In the genomic region with DNA sequence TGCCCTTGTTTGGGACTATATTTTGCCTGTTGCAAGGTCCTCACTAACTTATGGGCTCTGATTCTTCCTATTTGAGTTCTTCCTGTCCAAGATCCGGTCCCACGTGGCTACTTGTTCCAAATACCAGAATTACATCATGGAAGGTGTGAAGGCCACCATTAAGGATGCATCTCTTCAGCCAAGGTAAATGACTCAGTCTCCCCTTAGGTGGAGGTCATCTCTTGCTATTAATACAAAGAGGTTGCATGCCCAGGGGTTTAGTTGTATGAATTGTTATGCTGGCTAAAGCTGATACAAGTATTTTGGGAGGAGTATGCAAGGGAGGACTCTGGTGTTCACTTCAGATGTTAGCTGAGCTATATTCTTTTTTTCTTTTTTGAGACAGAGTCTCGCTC, we compare ENCODE assay signal across 1 cellular context.
TF ChIP-seq lines count a peak whose summit lies in the region.

No MANE protein-coding gene starts in this region.

TF ChIP-seq in WTC11, 78 proteins besides CTCF, POLR2A, EP300 and RAD21:
- TF ChIP-seq GABPB1 (CRISPR knock-in tag; IDR thresholded peaks at IDR 0.05): 0 out of 2 replicates have a peak, but pooled peaks have one; percentile 8
- TF ChIP-seq, protein P1, sequence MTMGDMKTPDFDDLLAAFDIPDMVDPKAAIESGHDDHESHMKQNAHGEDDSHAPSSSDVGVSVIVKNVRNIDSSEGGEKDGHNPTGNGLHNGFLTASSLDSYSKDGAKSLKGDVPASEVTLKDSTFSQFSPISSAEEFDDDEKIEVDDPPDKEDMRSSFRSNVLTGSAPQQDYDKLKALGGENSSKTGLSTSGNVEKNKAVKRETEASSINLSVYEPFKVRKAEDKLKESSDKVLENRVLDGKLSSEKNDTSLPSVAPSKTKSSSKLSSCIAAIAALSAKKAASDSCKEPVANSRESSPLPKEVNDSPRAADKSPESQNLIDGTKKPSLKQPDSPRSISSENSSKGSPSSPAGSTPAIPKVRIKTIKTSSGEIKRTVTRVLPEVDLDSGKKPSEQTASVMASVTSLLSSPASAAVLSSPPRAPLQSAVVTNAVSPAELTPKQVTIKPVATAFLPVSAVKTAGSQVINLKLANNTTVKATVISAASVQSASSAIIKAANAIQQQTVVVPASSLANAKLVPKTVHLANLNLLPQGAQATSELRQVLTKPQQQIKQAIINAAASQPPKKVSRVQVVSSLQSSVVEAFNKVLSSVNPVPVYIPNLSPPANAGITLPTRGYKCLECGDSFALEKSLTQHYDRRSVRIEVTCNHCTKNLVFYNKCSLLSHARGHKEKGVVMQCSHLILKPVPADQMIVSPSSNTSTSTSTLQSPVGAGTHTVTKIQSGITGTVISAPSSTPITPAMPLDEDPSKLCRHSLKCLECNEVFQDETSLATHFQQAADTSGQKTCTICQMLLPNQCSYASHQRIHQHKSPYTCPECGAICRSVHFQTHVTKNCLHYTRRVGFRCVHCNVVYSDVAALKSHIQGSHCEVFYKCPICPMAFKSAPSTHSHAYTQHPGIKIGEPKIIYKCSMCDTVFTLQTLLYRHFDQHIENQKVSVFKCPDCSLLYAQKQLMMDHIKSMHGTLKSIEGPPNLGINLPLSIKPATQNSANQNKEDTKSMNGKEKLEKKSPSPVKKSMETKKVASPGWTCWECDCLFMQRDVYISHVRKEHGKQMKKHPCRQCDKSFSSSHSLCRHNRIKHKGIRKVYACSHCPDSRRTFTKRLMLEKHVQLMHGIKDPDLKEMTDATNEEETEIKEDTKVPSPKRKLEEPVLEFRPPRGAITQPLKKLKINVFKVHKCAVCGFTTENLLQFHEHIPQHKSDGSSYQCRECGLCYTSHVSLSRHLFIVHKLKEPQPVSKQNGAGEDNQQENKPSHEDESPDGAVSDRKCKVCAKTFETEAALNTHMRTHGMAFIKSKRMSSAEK (CRISPR knock-in tag; IDR thresholded peaks at IDR 0.05; ENCODE audit: borderline replicate concordance): no peak
